ENCODE assay signal across 12 cellular contexts in the genomic region with DNA sequence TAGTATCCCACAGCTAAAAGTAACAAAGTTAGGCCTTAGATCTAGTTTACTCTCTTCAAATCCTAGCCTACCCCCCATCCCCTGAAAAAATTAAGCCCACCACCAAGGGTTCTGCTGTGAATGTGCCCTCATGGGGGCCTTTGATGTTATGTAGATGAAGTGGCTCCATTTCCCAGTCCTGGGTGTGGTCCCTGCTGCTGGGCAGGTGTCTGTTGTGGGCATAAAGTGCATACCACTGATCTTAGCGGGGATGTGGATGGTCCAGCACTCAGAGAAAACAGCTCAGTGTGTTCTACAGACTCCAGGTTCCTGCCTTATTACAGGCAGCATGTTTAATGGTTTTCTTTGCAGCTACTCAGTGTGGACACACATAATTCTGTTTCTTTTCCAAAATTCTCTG. TPM values are rescaled to one million over a fixed set of nuclear protein-coding genes. Genes with fewer than 3 reads are reported as not detected.
DNase-seq lines count a peak whose midpoint lies in the region; ATAC-seq and TF ChIP-seq lines count a peak whose summit lies in the region.
"Had no signal": no experiment of that assay in that cellular context is flagged by ENCODE, and none has a peak within 500 bp of the region (broad histone marks: within the 10 kb centered on the region; RNA-seq: fewer than 3 reads in every experiment).

No MANE protein-coding gene starts in this region.

- no peaks in the 10 kb centered on the region for H3K27me3 ChIP-seq in SU-DHL-6 (ENCODE audit: low read length)

- H3K27ac Mint-ChIP-seq in activated naive CD4-positive, alpha-beta T cell treated with anti-CD3 and anti-CD28 coated beads, Interleukin-2, amount 10 ng/mL, durations not matched to agents 7 days and 5 days = peak overlapping the region; percentile 85
- H3K27ac Mint-ChIP-seq in effector memory CD8-positive, alpha-beta T cell = peak overlapping the region; percentile 93 to 98
- peak overlapping the region; percentile 79 for H3K27ac Mint-ChIP-seq in type B pancreatic cell

- peaks cover 9% of the 10 kb centered on the region for H3K79me2 ChIP-seq in SU-DHL-6 (ENCODE audit: insufficient read depth, low read length)

- no peaks in the 10 kb centered on the region for H3K9me3 Mint-ChIP-seq in activated naive CD4-positive, alpha-beta T cell treated with anti-CD3 and anti-CD28 coated beads, Interleukin-2, amount 10 ng/mL, durations not matched to agents 7 days and 5 days
- H3K9me3 Mint-ChIP-seq in effector memory CD8-positive, alpha-beta T cell = no peaks in the 10 kb centered on the region
- H3K9me3 Mint-ChIP-seq in type B pancreatic cell = no peaks in the 10 kb centered on the region

- H3K9me2 ChIP-seq in SU-DHL-6 (replicated peaks; ENCODE audit: insufficient read depth, low read length) = no peaks in the 10 kb centered on the region

- no peaks in the 10 kb centered on the region for H4K20me1 ChIP-seq in SU-DHL-6 (ENCODE audit: low read depth, low read length)

- H3F3A ChIP-seq in SU-DHL-6 (ENCODE audit: insufficient read depth) = peaks cover 23% of the 10 kb centered on the region

- no peaks in the 10 kb centered on the region for H3K36me3 ChIP-seq in SU-DHL-6 (ENCODE audit: low read length)

- H3K4me3 ChIP-seq in SU-DHL-6 (ENCODE audit: insufficient read depth, low read length, poor library complexity, severe bottlenecking) = no peak overlapping the region

- peak overlapping the region; percentile 59 for H3K4me2 ChIP-seq in SU-DHL-6 (ENCODE audit: low read depth, low read length, poor library complexity, severe bottlenecking)

- peaks cover 35% of the 10 kb centered on the region for H3K4me1 Mint-ChIP-seq in activated naive CD4-positive, alpha-beta T cell treated with anti-CD3 and anti-CD28 coated beads, Interleukin-2, amount 10 ng/mL, durations not matched to agents 7 days and 5 days
- H3K4me1 Mint-ChIP-seq in effector memory CD8-positive, alpha-beta T cell (ENCODE audit: low read depth in 2 of 2) = peaks cover 3 to 5% of the 10 kb centered on the region in 2 donors
- peaks cover 13% of the 10 kb centered on the region for H3K4me1 Mint-ChIP-seq in type B pancreatic cell (ENCODE audit: unreplicated experiment)

- ATAC-seq in effector memory CD8-positive, alpha-beta T cell (replicated peaks) = no peak

- H2AFZ ChIP-seq in SU-DHL-6 (ENCODE audit: low read depth, low read length, severe bottlenecking) = no peak overlapping the region

- peaks cover 17% of the 10 kb centered on the region for H3K36me3 Mint-ChIP-seq in activated naive CD4-positive, alpha-beta T cell treated with anti-CD3 and anti-CD28 coated beads, Interleukin-2, amount 10 ng/mL, durations not matched to agents 7 days and 5 days
- H3K36me3 Mint-ChIP-seq in effector memory CD8-positive, alpha-beta T cell (ENCODE audit: insufficient read depth) = peaks cover 41% of the 10 kb centered on the region
- H3K36me3 Mint-ChIP-seq in type B pancreatic cell = peaks cover 11% of the 10 kb centered on the region

- no peaks in the 10 kb centered on the region for H3K9me3 ChIP-seq in SU-DHL-6 (ENCODE audit: insufficient read depth, low read length)

- CTCF ChIA-PET in activated naive CD4-positive, alpha-beta T cell treated with anti-CD3 and anti-CD28 coated beads, Interleukin-2, amount 10 ng/mL, durations not matched to agents 7 days and 5 days (lab: Charles Lee) = interaction anchor here (0.6 to 1.7 kb wide), 3 partner anchors 10 to 490 kb away, joined by 3 to 4 read pairs (median 4); no protein-coding TSS in a partner anchor

- H3K27ac ChIP-seq in SU-DHL-6 (ENCODE audit: low read depth, low read length) = peak overlapping the region; percentile 22; the same call in 1 of the 2 replicates

- no peak for TF ChIP-seq CTCF in SU-DHL-6 (IDR thresholded peaks at IDR 0.05; ENCODE audit: insufficient read depth, low read length, poor library complexity, severe bottlenecking)
- TF ChIP-seq CTCF in type B pancreatic cell (conservative IDR thresholded peaks at IDR 0.05) = no peak
- no peak for TF ChIP-seq CTCF in GM20000 (IDR thresholded peaks at IDR 0.05; ENCODE audit: extremely low read depth, missing control alignments)

- H3K9ac ChIP-seq in SU-DHL-6 (ENCODE audit: low read length) = 0 out of 2 replicates have a peak overlapping the region, but pooled peaks have one; percentile 73

- peak overlapping the region; percentile 67 for H3K4me3 Mint-ChIP-seq in activated naive CD4-positive, alpha-beta T cell treated with anti-CD3 and anti-CD28 coated beads, Interleukin-2, amount 10 ng/mL, durations not matched to agents 7 days and 5 days
- peak overlapping the region in 1 of 2 donors; percentile 90 for H3K4me3 Mint-ChIP-seq in effector memory CD8-positive, alpha-beta T cell
- H3K4me3 Mint-ChIP-seq in type B pancreatic cell = peak overlapping the region; percentile 67

- H3K27me3 Mint-ChIP-seq in activated naive CD4-positive, alpha-beta T cell treated with anti-CD3 and anti-CD28 coated beads, Interleukin-2, amount 10 ng/mL, durations not matched to agents 7 days and 5 days = no peaks in the 10 kb centered on the region
- H3K27me3 Mint-ChIP-seq in effector memory CD8-positive, alpha-beta T cell = no peaks in the 10 kb centered on the region
- H3K27me3 Mint-ChIP-seq in type B pancreatic cell = no peaks in the 10 kb centered on the region

- no peak for DNase-seq in activated naive CD4-positive, alpha-beta T cell treated with anti-CD3 and anti-CD28 coated beads, Interleukin-2, amount 10 ng/mL, durations not matched to agents 7 days and 5 days
- no peak for DNase-seq in activated naive CD4-positive, alpha-beta T cell treated with anti-CD3 and anti-CD28 coated beads, Interleukin-2, amount 50 U/mL, for 16 hours
- DNase-seq in effector memory CD8-positive, alpha-beta T cell = no peak
- DNase-seq in type B pancreatic cell (ENCODE audit: extremely low spot score, unreplicated experiment) = peak; percentile 31
- no peak for DNase-seq in GM20000 (ENCODE audit: low spot score)
- DNase-seq in NCI-H2171 treated with DMSO at 0.1 percent for 48 hours (lab: John Stamatoyannopoulos, UW) = no peak
- no peak for DNase-seq in cerebellar nuclear complex (lab: John Stamatoyannopoulos, UW)
- DNase-seq: activated CD4-positive, alpha-beta T cell treated with anti-CD3 and anti-CD28 coated beads for 1 hour; mesendoderm; NCI-H510A treated with DMSO at 0.1 percent for 48 hours; stimulated activated CD8-positive, alpha-beta memory T cell treated with anti-CD3 and anti-CD28 coated beads, Interleukin-4, amount 100 ng/mL, for 48 hours had no signal

RNA-seq across cellular contexts. Expression of gene PCBD2, which starts 1.9 kb away (rescaled TPM):
- 10.4 and 10.5 TPM in 2 replicates for total RNA-seq in type B pancreatic cell (ENCODE audit: low replicate concordance)

RNA-seq across cellular contexts. Expression of gene TXNDC15, which starts 32.6 kb away (rescaled TPM):
- 37.1 and 41.3 TPM in 2 replicates for total RNA-seq in type B pancreatic cell (ENCODE audit: low replicate concordance)
